In genomic region chr2:189217546-189217945, GRCh38 we compare ENCODE assay signal across 1 cellular context.
TF ChIP-seq lines count a peak whose summit lies in the region.

No MANE protein-coding gene starts in this region.

TF ChIP-seq in IMR-90, 13 proteins besides CTCF, POLR2A, EP300 and RAD21:
- TF ChIP-seq NFE2L2 (IDR thresholded peaks at IDR 0.05; ENCODE audit: low read depth, low read length) (peak; percentile 51; the same call in 1 of the 2 replicates), MAZ (IDR thresholded peaks at IDR 0.05; ENCODE audit: borderline replicate concordance, low read depth, low read length) (no peak), CEBPB (IDR thresholded peaks at IDR 0.05; ENCODE audit: low read depth, low read length) (peak; percentile 91), FOS (IDR thresholded peaks at IDR 0.05; ENCODE audit: low read depth, low read length) (0 out of 2 replicates have a peak, but pooled peaks have one; percentile 2), CHD1 (IDR thresholded peaks at IDR 0.05; ENCODE audit: low read depth, low read length) (no peak), MAFK (IDR thresholded peaks at IDR 0.05; ENCODE audit: low read depth, low read length) (no peak)
